Comparison of ENCODE assay signal across 10 cellular contexts in the genomic region with DNA sequence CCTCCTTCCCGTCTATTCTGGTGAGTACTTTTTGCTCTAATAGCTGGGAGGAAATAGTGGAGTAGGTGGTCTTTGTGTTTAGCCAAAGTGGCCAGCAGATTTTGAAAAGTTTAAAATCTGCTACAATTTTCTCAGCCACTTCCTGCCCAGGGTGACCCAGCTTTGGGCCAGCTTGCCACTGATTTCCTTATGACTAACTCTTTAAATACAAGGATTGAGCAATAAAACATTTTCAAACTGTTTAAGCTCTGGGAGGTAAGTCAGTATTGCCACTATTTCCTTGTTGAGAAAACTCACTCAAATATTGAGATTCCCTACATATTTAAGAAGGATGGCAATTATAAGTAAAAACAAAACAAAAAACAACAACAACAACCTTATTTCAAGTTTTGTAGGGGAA. TPM values are rescaled to one million over a fixed set of nuclear protein-coding genes. Genes with fewer than 3 reads are reported as not detected.
DNase-seq lines count a peak whose midpoint lies in the region; ATAC-seq and TF ChIP-seq lines count a peak whose summit lies in the region.
"Had no signal": no experiment of that assay in that cellular context is flagged by ENCODE, and none has a peak within 500 bp of the region (broad histone marks: within the 10 kb centered on the region; RNA-seq: fewer than 3 reads in every experiment).

No MANE protein-coding gene starts in this region.

- H3K4me3 Mint-ChIP-seq in Caco-2 (ENCODE audit: unreplicated experiment), result no peak overlapping the region
- no peak overlapping the region for H3K4me3 Mint-ChIP-seq in naive thymus-derived CD4-positive, alpha-beta T cell

- peaks cover 8% of the 10 kb centered on the region for H3K4me1 Mint-ChIP-seq in Caco-2 (ENCODE audit: low read depth, unreplicated experiment)
- peaks cover 0 to 2% (median 0%) of the 10 kb centered on the region in 7 donors for H3K4me1 Mint-ChIP-seq in naive thymus-derived CD4-positive, alpha-beta T cell

- POLR2A ChIA-PET in Caco-2 (lab: Charles Lee), result no interaction called here
- POLR2A ChIA-PET in naive thymus-derived CD4-positive, alpha-beta T cell (lab: Charles Lee), result no interaction called here

- BruUV-seq in Caco-2 (replicated peaks; lab: Mats Ljungman, UMichigan), result no TSS peak

- CTCF ChIA-PET in Caco-2 (lab: Charles Lee), result no interaction called here
- CTCF ChIA-PET in naive thymus-derived CD4-positive, alpha-beta T cell (lab: Charles Lee), result no interaction called here

- peak overlapping the region in 1 of 2 donors; percentile 16 for H3K9ac ChIP-seq in colonic mucosa (ENCODE audit: low read depth in 2 of 2, low read length in 2 of 2)

- intact Hi-C loops in Caco-2 (cut with micrococcal nuclease; ENCODE audit: unreplicated experiment) (no loop called here), colonic mucosa (cut with DNase I) (no loop called here)
- intact Hi-C loops in naive thymus-derived CD4-positive, alpha-beta T cell (cut with micrococcal nuclease), result no loop called here

- peak overlapping the region; percentile 2 for H3K27ac Mint-ChIP-seq in Caco-2 (ENCODE audit: unreplicated experiment)
- no peak overlapping the region for H3K27ac Mint-ChIP-seq in naive thymus-derived CD4-positive, alpha-beta T cell

- H3K9me3 ChIP-seq in Caco-2, result no peaks in the 10 kb centered on the region
- no peaks in the 10 kb centered on the region for H3K9me3 ChIP-seq in colonic mucosa
- H3K9me3 ChIP-seq in naive thymus-derived CD4-positive, alpha-beta T cell (ENCODE audit: control insufficient read depth in 2 of 3, low read length in 3 of 3), result no peaks in the 10 kb centered on the region
- H3K9me3 ChIP-seq: prostate gland had no signal

- DNase-seq in Caco-2 (no peak), NOMO-1 (lab: John Stamatoyannopoulos, UW; ENCODE audit: unreplicated experiment in 2 of 2) (peak; percentile 64 to 90), colonic mucosa (peak; percentile 61), iPS-NIHi7 (ENCODE audit: extremely low spot score) (no peak)
- DNase-seq in naive thymus-derived CD4-positive, alpha-beta T cell, result no peak
- DNase-seq: NCI-H1105 treated with DMSO at 0.1 percent for 48 hours had no signal

- H3K36me3 ChIP-seq in Caco-2 (ENCODE audit: control insufficient read depth, insufficient read depth, low read length) (no peaks in the 10 kb centered on the region; the same call in 1 of the 2 replicates), colonic mucosa (no peaks in the 10 kb centered on the region)
- H3K36me3 ChIP-seq in naive thymus-derived CD4-positive, alpha-beta T cell (ENCODE audit: control insufficient read depth in 2 of 3, insufficient read depth in 3 of 3, low read length in 3 of 3), result peaks cover 0 to 25% (median 0%) of the 10 kb centered on the region in 3 experiments
- H3K36me3 ChIP-seq: prostate gland had no signal

- H3K27me3 ChIP-seq in Caco-2 (replicated peaks; ENCODE audit: control insufficient read depth, insufficient read depth, low read length) (no peaks in the 10 kb centered on the region), colonic mucosa (no peaks in the 10 kb centered on the region)
- H3K27me3 ChIP-seq in naive thymus-derived CD4-positive, alpha-beta T cell (ENCODE audit: control insufficient read depth in 2 of 2, insufficient read depth in 2 of 2, low read length in 2 of 2), result no peaks in the 10 kb centered on the region

- H3K27me3 Mint-ChIP-seq in Caco-2 (ENCODE audit: insufficient read depth, unreplicated experiment), result no peaks in the 10 kb centered on the region
- H3K27me3 Mint-ChIP-seq in naive thymus-derived CD4-positive, alpha-beta T cell, result no peaks in the 10 kb centered on the region

- ATAC-seq in naive thymus-derived CD4-positive, alpha-beta T cell, result peak; percentile 64
- no peak for ATAC-seq in GM19395 (IDR thresholded peaks at IDR 0.05; ENCODE audit: unreplicated experiment)
- ATAC-seq in HG03378 (IDR thresholded peaks at IDR 0.05; ENCODE audit: unreplicated experiment), result no peak
- ATAC-seq in HG03196 (IDR thresholded peaks at IDR 0.05; ENCODE audit: unreplicated experiment), result no peak

- peaks cover 63% of the 10 kb centered on the region for H3K36me3 Mint-ChIP-seq in Caco-2 (ENCODE audit: insufficient read depth, unreplicated experiment)
- H3K36me3 Mint-ChIP-seq in naive thymus-derived CD4-positive, alpha-beta T cell, result peaks cover 21 to 79% (median 65%) of the 10 kb centered on the region in 5 donors

- peaks cover 56% of the 10 kb centered on the region for H3K4me1 ChIP-seq in Caco-2
- H3K4me1 ChIP-seq in colonic mucosa, result no peaks in the 10 kb centered on the region
- no peaks in the 10 kb centered on the region for H3K4me1 ChIP-seq in naive thymus-derived CD4-positive, alpha-beta T cell (ENCODE audit: control insufficient read depth in 2 of 2, insufficient read depth in 2 of 2, low read length in 2 of 2)
- H3K4me1 ChIP-seq: prostate gland had no signal

- H3K27ac ChIP-seq in colonic mucosa, result peak overlapping the region; percentile 76
- H3K27ac ChIP-seq in naive thymus-derived CD4-positive, alpha-beta T cell (ENCODE audit: low read depth, low read length), result no peak overlapping the region
- H3K27ac ChIP-seq: prostate gland had no signal

- H3K9me3 Mint-ChIP-seq in Caco-2 (ENCODE audit: unreplicated experiment), result no peaks in the 10 kb centered on the region
- H3K9me3 Mint-ChIP-seq in naive thymus-derived CD4-positive, alpha-beta T cell, result peaks cover 0 to 15% (median 4%) of the 10 kb centered on the region in 11 donors

- H3K4me3 ChIP-seq in Caco-2 (ENCODE audit: low read depth, low read length) (no peak overlapping the region), colonic mucosa (no peak overlapping the region)
- H3K4me3 ChIP-seq in naive thymus-derived CD4-positive, alpha-beta T cell (ENCODE audit: low read length), result no peak overlapping the region
- H3K4me3 ChIP-seq: prostate gland had no signal

- TF ChIP-seq CTCF in Caco-2 (IDR thresholded peaks at IDR 0.05; ENCODE audit: insufficient read depth in 1 of 2, low read depth in 1 of 2, low read length in 1 of 2, severe bottlenecking in 1 of 2, unreplicated experiment in 1 of 2) (no peak), colonic mucosa (IDR thresholded peaks at IDR 0.05) (no peak)

RNA-seq across cellular contexts. Expression of a gene that starts 54.5 kb away (rescaled TPM):
- total RNA-seq in Caco-2 (2022), result 31.5 and 36.7 TPM in 2 replicates
- total RNA-seq in colonic mucosa, result 10 to 100 TPM; 17.0 to 18.7 TPM
- total RNA-seq in naive thymus-derived CD4-positive, alpha-beta T cell, result 10 to 100 TPM; 13.6 to 34.1 (median 20.1) TPM
- 10 to 100 TPM; 12.4 to 14.3 TPM for polyA plus RNA-seq in naive thymus-derived CD4-positive, alpha-beta T cell

Comparison
In these comparisons a context has a peak if more than half of its experiments do, and no peak if none do; other contexts are left out.
1. DNase-seq: peak in NOMO-1 (2 of 2) and colonic mucosa (single experiment); none in Caco-2 (0 of 2), naive thymus-derived CD4-positive, alpha-beta T cell (0 of 9) and iPS-NIHi7 (single experiment).